In the genomic region with DNA sequence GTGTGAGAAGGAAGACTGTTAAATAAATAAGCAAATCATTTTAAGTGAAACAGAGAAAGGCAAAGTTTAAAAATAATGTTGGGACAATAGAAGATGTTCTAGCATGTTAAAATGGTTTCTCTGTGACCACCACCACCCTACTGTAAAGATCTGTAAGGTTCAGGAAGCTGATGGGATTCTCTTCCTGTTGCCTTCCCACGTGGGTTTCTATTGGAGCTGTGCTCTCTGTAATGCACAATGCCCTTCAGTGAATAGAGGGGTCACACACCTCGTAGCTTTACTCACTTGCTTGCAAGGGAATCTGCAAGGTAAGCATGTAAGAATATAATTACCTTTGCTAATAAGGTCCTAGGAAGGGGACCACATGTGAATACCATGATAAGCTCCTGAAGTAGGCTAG, we compare ENCODE assay signal across 24 cellular contexts.
"Had no signal": no experiment of that assay in that cellular context is flagged by ENCODE, and none has a peak within 500 bp of the region (broad histone marks: within the 10 kb centered on the region; RNA-seq: fewer than 3 reads in every experiment).

No MANE protein-coding gene starts in this region.

- H3K4me3 Mint-ChIP-seq: activated CD8-positive, alpha-beta T cell treated with anti-CD3 and anti-CD28 coated beads for 36 hours; activated naive CD4-positive, alpha-beta T cell treated with anti-CD3 and anti-CD28 coated beads, Interleukin-2, amount 10 ng/mL, durations not matched to agents 7 days and 5 days; activated naive CD8-positive, alpha-beta T cell treated with anti-CD3 and anti-CD28 coated beads for 36 hours; activated T-cell treated with anti-CD3 and anti-CD28 coated beads, Interleukin-2, amount 50 U/mL, for 72 hours; T-helper 1 cell treated with Interleukin-12 subunit alpha and Interleukin-12 subunit beta and Interleukin-4 antibody, amounts not matched to agents 30 μg/mL and 1 μg/mL, for 36 hours had no signal

- H3K27me3 ChIP-seq: MG63 had no signal

- H3K9ac ChIP-seq: KMS-11 had no signal

- DNase-seq: activated CD4-positive, alpha-beta T cell treated with anti-CD3 and anti-CD28 coated beads for 4 hours; activated CD8-positive, alpha-beta memory T cell treated with anti-CD3 and anti-CD28 coated beads, Interleukin-2, amount 50 U/mL, for 4 hours; activated CD8-positive, alpha-beta T cell treated with anti-CD3 and anti-CD28 coated beads for 36 hours; activated gamma-delta T cell treated with Interleukin-2 at 50 U/mL for 16 hours; activated naive CD4-positive, alpha-beta T cell treated with anti-CD3 and anti-CD28 coated beads, Interleukin-2, amount 10 ng/mL, durations not matched to agents 7 days and 5 days; activated naive CD8-positive, alpha-beta T cell treated with anti-CD3 and anti-CD28 coated beads for 36 hours; activated T-cell treated with anti-CD3 and anti-CD28 coated beads, Interleukin-2, amount 50 U/mL, for 72 hours; caudate nucleus; MG63; NCI-H1105; NCI-H1436; NCI-H187 treated with DMSO at 0.1 percent for 48 hours; NCI-H2171 treated with DMSO at 0.1 percent for 48 hours; NCI-H226; NCI-H526; NCI-H774; NK-92 treated with Interleukin-12 subunit alpha and Interleukin-12 subunit beta, amount 100 ng/mL, for 24 hours; SHP77 treated with DMSO at 0.1 percent for 48 hours; T-helper 9 cell had no signal

- ATAC-seq: activated CD4-positive, CD25-positive, alpha-beta regulatory T cell treated with anti-CD3 and anti-CD28 coated beads, Interleukin-2, amount 50 U/mL, for 24 hours; activated CD8-positive, alpha-beta T cell treated with anti-CD3 and anti-CD28 coated beads for 36 hours; activated T-cell treated with anti-CD3 and anti-CD28 coated beads, Interleukin-2, amount 50 U/mL, for 72 hours had no signal

- H3K36me3 ChIP-seq: MG63 had no signal

- H3K9me3 ChIP-seq: MG63 had no signal

- H3K27ac Mint-ChIP-seq: activated CD8-positive, alpha-beta T cell treated with anti-CD3 and anti-CD28 coated beads for 36 hours; activated naive CD4-positive, alpha-beta T cell treated with anti-CD3 and anti-CD28 coated beads, Interleukin-2, amount 10 ng/mL, durations not matched to agents 7 days and 5 days; activated naive CD8-positive, alpha-beta T cell treated with anti-CD3 and anti-CD28 coated beads for 36 hours; activated T-cell treated with anti-CD3 and anti-CD28 coated beads, Interleukin-2, amount 50 U/mL, for 72 hours; activated T-helper 2 cell treated with anti-CD3 and anti-CD28 coated beads, Interferon-gamma antibody, Interleukin-2, Interleukin-4, amounts not matched to agents 10 μg/mL and 5 μg/mL and 100 μg/mL, durations not matched to agents 14 hours and 24 hours and 36 hours; T-helper 1 cell treated with Interleukin-12 subunit alpha and Interleukin-12 subunit beta and Interleukin-4 antibody, amounts not matched to agents 30 μg/mL and 1 μg/mL, for 36 hours had no signal

- H3K36me3 Mint-ChIP-seq: activated naive CD8-positive, alpha-beta T cell treated with anti-CD3 and anti-CD28 coated beads for 36 hours had no signal

- H3K4me3 ChIP-seq: MG63 had no signal

- H3K27me3 Mint-ChIP-seq: activated CD8-positive, alpha-beta T cell treated with anti-CD3 and anti-CD28 coated beads for 36 hours; activated naive CD4-positive, alpha-beta T cell treated with anti-CD3 and anti-CD28 coated beads, Interleukin-2, amount 10 ng/mL, durations not matched to agents 7 days and 5 days; activated naive CD8-positive, alpha-beta T cell treated with anti-CD3 and anti-CD28 coated beads for 36 hours had no signal

- H3K4me2 ChIP-seq: KMS-11 had no signal

- H3K27ac ChIP-seq: KMS-11, VCaP had no signal
